3 cellular contexts compared by ENCODE assay signal in genomic region chr2:33775306-33775705, GRCh38.
"Had no signal": no experiment of that assay in that cellular context is flagged by ENCODE, and none has a peak within 500 bp of the region (broad histone marks: within the 10 kb centered on the region; RNA-seq: fewer than 3 reads in every experiment).

No MANE protein-coding gene starts in this region.

- DNase-seq: GDM1, GF-D8 had no signal

- ATAC-seq: GM12878 had no signal
